In genomic region chr19:13937479-13938360, GRCh38 we compare ENCODE assay signal across 12 cellular contexts. TPM values are rescaled to one million over a fixed set of nuclear protein-coding genes. Genes with fewer than 3 reads are reported as not detected.
DNase-seq lines count a peak whose midpoint lies in the region; ATAC-seq and TF ChIP-seq lines count a peak whose summit lies in the region.
"Had no signal": no experiment of that assay in that cellular context is flagged by ENCODE, and none has a peak within 500 bp of the region (broad histone marks: within the 10 kb centered on the region; RNA-seq: fewer than 3 reads in every experiment).

No MANE protein-coding gene starts in this region.

- H2BK120ac ChIP-seq in H9 (ENCODE audit: low read depth, low read length, poor library complexity, severe bottlenecking) = no peak overlapping the region

- no peak overlapping the region for H3K56ac ChIP-seq in H9 (ENCODE audit: insufficient read length, low read depth, low read length)

- ATAC-seq in natural killer cell treated with Interleukin-12 subunit alpha and Interleukin-12 subunit beta and Interleukin-15 and Interleukin-18, amount 100 ng/mL, for 72 hours = no peak

- TF ChIP-seq EP300 in stomach (IDR thresholded peaks at IDR 0.05) = no peak

- H3K36me3 ChIP-seq in WERI-Rb-1 (no peaks in the 10 kb centered on the region), hepatocyte (replicated peaks; ENCODE audit: insufficient read depth, low read depth) (no peaks in the 10 kb centered on the region), stomach (no peaks in the 10 kb centered on the region), MM.1S (replicated peaks; ENCODE audit: insufficient read depth, low read length) (no peaks in the 10 kb centered on the region)
- H3K36me3 ChIP-seq: MG63, prostate gland had no signal

- no peak overlapping the region for H2AK5ac ChIP-seq in H9 (ENCODE audit: insufficient read length, low read length)

- H3K18ac ChIP-seq in H9 (ENCODE audit: insufficient read length, low read depth, low read length) = no peak overlapping the region

- no peaks in the 10 kb centered on the region for H3K79me1 ChIP-seq in H9 (ENCODE audit: insufficient read depth, low read depth, low read length, poor library complexity, severe bottlenecking)

- H3K79me2 ChIP-seq in H9 (ENCODE audit: insufficient read depth, low read length) = no peaks in the 10 kb centered on the region
- no peaks in the 10 kb centered on the region for H3K79me2 ChIP-seq in hepatocyte
- no peaks in the 10 kb centered on the region for H3K79me2 ChIP-seq in MM.1S (ENCODE audit: low read length)

- H3K4me1 ChIP-seq in H9 (ENCODE audit: insufficient read depth, low read length) (peaks cover 3% of the 10 kb centered on the region; the same call in 1 of the 2 replicates), hepatocyte (ENCODE audit: insufficient read depth) (no peaks in the 10 kb centered on the region), stomach (peaks cover 0 to 12% (median 6%) of the 10 kb centered on the region in 4 donors), MM.1S (ENCODE audit: low read length) (no peaks in the 10 kb centered on the region)
- H3K4me1 ChIP-seq: prostate gland had no signal

- no peak overlapping the region for H4K5ac ChIP-seq in H9 (ENCODE audit: insufficient read length, low read depth, low read length)

- no peak for TF ChIP-seq POLR2A in stomach (IDR thresholded peaks at IDR 0.05)

- DNase-seq in H9 = peak; percentile 45
- peak; percentile 28 for DNase-seq in WERI-Rb-1
- DNase-seq in hepatocyte (ENCODE audit: low spot score) = no peak
- DNase-seq in stomach = no peak
- DNase-seq in NK-92 (lab: John Stamatoyannopoulos, UW; ENCODE audit: unreplicated experiment) = no peak
- DNase-seq in natural killer cell treated with Interleukin-12 subunit alpha and Interleukin-12 subunit beta and Interleukin-15 and Interleukin-18, amount 100 ng/mL, for 72 hours (ENCODE audit: low spot score) = no peak
- DNase-seq in MM.1S = no peak
- DNase-seq: DMS53, MG63, T-helper 9 cell had no signal

- no peak overlapping the region for H2AFZ ChIP-seq in H9 (ENCODE audit: low read length)
- no peak overlapping the region for H2AFZ ChIP-seq in hepatocyte
- no peak overlapping the region for H2AFZ ChIP-seq in MM.1S (ENCODE audit: low read length)

- intact Hi-C loops in stomach (cut with DNase I; ENCODE audit: low total_unique reads) = no loop called here

- H3K27ac ChIP-seq in H9 (ENCODE audit: insufficient read length, low read depth, low read length) (no peak overlapping the region), WERI-Rb-1 (no peak overlapping the region), hepatocyte (no peak overlapping the region), stomach (no peak overlapping the region), MM.1S (ENCODE audit: low read length) (no peak overlapping the region)
- H3K27ac ChIP-seq: prostate gland had no signal

- no peaks in the 10 kb centered on the region for H3K23me2 ChIP-seq in H9 (ENCODE audit: insufficient read length, low read depth, low read length, poor library complexity, severe bottlenecking)

- no peak overlapping the region for H4K8ac ChIP-seq in H9 (replicated peaks; ENCODE audit: insufficient read length, low read depth, low read length)

- H4K91ac ChIP-seq in H9 (ENCODE audit: insufficient read length, low read depth, low read length) = no peak overlapping the region

- H2BK20ac ChIP-seq in H9 (ENCODE audit: low read depth, low read length, poor library complexity, severe bottlenecking) = no peak overlapping the region

- peaks cover 14 to 29% of the 10 kb centered on the region in 2 experiments for H3K4me1 Mint-ChIP-seq in H9
- peaks cover 0 to 15% of the 10 kb centered on the region in 2 donors for H3K4me1 Mint-ChIP-seq in natural killer cell treated with Interleukin-12 subunit alpha and Interleukin-12 subunit beta and Interleukin-15 and Interleukin-18, amount 100 ng/mL, for 72 hours (ENCODE audit: low read depth in 2 of 2)

- H3K4me3 ChIP-seq in WERI-Rb-1 (ENCODE audit: low read depth, low read length) = no peak overlapping the region
- H3K4me3 ChIP-seq in hepatocyte = no peak overlapping the region
- peak overlapping the region in 3 of 4 donors; percentile 9 to 26 (median 19) for H3K4me3 ChIP-seq in stomach
- no peak overlapping the region for H3K4me3 ChIP-seq in MM.1S (ENCODE audit: low read length)
- H3K4me3 ChIP-seq: MG63 had no signal

- H3K9me3 Mint-ChIP-seq in H9 = peaks cover 0 to 3% of the 10 kb centered on the region in 2 experiments; a peak in 1 of 5 replicates
- H3K9me3 Mint-ChIP-seq in natural killer cell treated with Interleukin-12 subunit alpha and Interleukin-12 subunit beta and Interleukin-15 and Interleukin-18, amount 100 ng/mL, for 72 hours = no peaks in the 10 kb centered on the region

- H3K9me3 ChIP-seq in H9 (ENCODE audit: control insufficient read depth, low read depth, low read length) (no peaks in the 10 kb centered on the region), WERI-Rb-1 (ENCODE audit: severe bottlenecking) (peaks cover 2% of the 10 kb centered on the region), hepatocyte (ENCODE audit: low read depth) (no peaks in the 10 kb centered on the region), stomach (no peaks in the 10 kb centered on the region), MM.1S (replicated peaks; ENCODE audit: insufficient read depth, low read length) (no peaks in the 10 kb centered on the region)
- H3K9me3 ChIP-seq: prostate gland had no signal

- no peak overlapping the region for H2BK12ac ChIP-seq in H9 (ENCODE audit: insufficient read length, low read depth, low read length)

- no peak overlapping the region for H2BK15ac ChIP-seq in H9 (ENCODE audit: low read depth, low read length)

- peaks cover 5% of the 10 kb centered on the region for H4K20me1 ChIP-seq in H9 (ENCODE audit: control insufficient read depth, insufficient read depth, insufficient read length)
- H4K20me1 ChIP-seq in hepatocyte (ENCODE audit: insufficient read depth, poor library complexity, severe bottlenecking) = no peaks in the 10 kb centered on the region
- no peaks in the 10 kb centered on the region for H4K20me1 ChIP-seq in MM.1S (ENCODE audit: insufficient read depth, low read length)

- H3K4me2 ChIP-seq in H9 (ENCODE audit: insufficient read depth, insufficient read length, low read length) (no peak overlapping the region), hepatocyte (peak overlapping the region; percentile 63), MM.1S (ENCODE audit: low read depth, low read length) (no peak overlapping the region)

- H3K14ac ChIP-seq in H9 (ENCODE audit: insufficient read depth, low read length) = no peak overlapping the region

- peaks cover 6% of the 10 kb centered on the region for H3K27me3 Mint-ChIP-seq in H9 (ENCODE audit: low read depth)
- H3K27me3 Mint-ChIP-seq in natural killer cell treated with Interleukin-12 subunit alpha and Interleukin-12 subunit beta and Interleukin-15 and Interleukin-18, amount 100 ng/mL, for 72 hours = peaks cover 7 to 12% of the 10 kb centered on the region in 2 donors

- peak overlapping the region in 1 of 2 experiments; percentile 67; a peak in 3 of 5 replicates for H3K4me3 Mint-ChIP-seq in H9
- no peak overlapping the region for H3K4me3 Mint-ChIP-seq in natural killer cell treated with Interleukin-12 subunit alpha and Interleukin-12 subunit beta and Interleukin-15 and Interleukin-18, amount 100 ng/mL, for 72 hours

- H3K9ac ChIP-seq in H9 (ENCODE audit: extremely low read depth, insufficient read length, low read length) = no peak overlapping the region
- H3K9ac ChIP-seq in MM.1S (ENCODE audit: low read length) = no peak overlapping the region

- H3K9me2 ChIP-seq in hepatocyte (replicated peaks; ENCODE audit: insufficient read depth) (no peaks in the 10 kb centered on the region), MM.1S (replicated peaks; ENCODE audit: insufficient read depth, low read length) (no peaks in the 10 kb centered on the region)

- H3K4ac ChIP-seq in H9 (ENCODE audit: low read depth, low read length) = no peak overlapping the region

- no peaks in the 10 kb centered on the region for H3F3A ChIP-seq in MM.1S (ENCODE audit: insufficient read depth, low read length)

- H3K27ac Mint-ChIP-seq in H9 = peak overlapping the region in 1 of 3 experiments; percentile 56; a peak in 1 of 7 replicates
- H3K27ac Mint-ChIP-seq in natural killer cell treated with Interleukin-12 subunit alpha and Interleukin-12 subunit beta and Interleukin-15 and Interleukin-18, amount 100 ng/mL, for 72 hours = no peak overlapping the region

- H3K27me3 ChIP-seq in H9 (ENCODE audit: insufficient read depth, low read length) (no peaks in the 10 kb centered on the region), WERI-Rb-1 (ENCODE audit: insufficient read depth, low read depth, severe bottlenecking) (no peaks in the 10 kb centered on the region), hepatocyte (no peaks in the 10 kb centered on the region), stomach (peaks cover 0 to 62% (median 14%) of the 10 kb centered on the region in 3 donors), MM.1S (replicated peaks; ENCODE audit: insufficient read depth, low read length) (peaks cover 28% of the 10 kb centered on the region)
- H3K27me3 ChIP-seq: MG63 had no signal

- H3K23ac ChIP-seq in H9 (ENCODE audit: insufficient read length, low read depth, low read length) = no peak overlapping the region

- 100% methylated on average over 1 of the region's 30 CpGs for WGBS in H9 (ENCODE audit: extremely low coverage, insufficient read length, low lambda C conversion rate)
- 48% methylated on average over 14 of the region's 30 CpGs for WGBS in hepatocyte (ENCODE audit: low lambda C conversion rate, missing lambda C conversion rate)
- 13 to 15% (median 14%) methylated on average over 9 to 30 of the region's 30 CpGs for WGBS in stomach, 5 donors

- H2BK5ac ChIP-seq in H9 (ENCODE audit: insufficient read length, low read length) = no peak overlapping the region

- no peak overlapping the region for H3T11ph ChIP-seq in H9 (ENCODE audit: low read length)

- no peaks in the 10 kb centered on the region for H3K36me3 Mint-ChIP-seq in H9 (ENCODE audit: insufficient read depth in 1 of 3, low read depth in 3 of 3)
- H3K36me3 Mint-ChIP-seq in natural killer cell treated with Interleukin-12 subunit alpha and Interleukin-12 subunit beta and Interleukin-15 and Interleukin-18, amount 100 ng/mL, for 72 hours = no peaks in the 10 kb centered on the region

- TF ChIP-seq CTCF in H9 (conservative IDR thresholded peaks at IDR 0.05) (no peak), WERI-Rb-1 (IDR thresholded peaks at IDR 0.05; ENCODE audit: low read depth, low read length) (no peak), hepatocyte (IDR thresholded peaks at IDR 0.05; ENCODE audit: poor library complexity) (no peak), stomach (IDR thresholded peaks at IDR 0.05) (no peak), MM.1S (IDR thresholded peaks at IDR 0.05; ENCODE audit: low read length) (no peak)

RNA-seq across cellular contexts. Expression of gene PODNL1, which starts 0.5 kb away (rescaled TPM):
- total RNA-seq in H9 (2021) (0.68 TPM in 2 replicates), hepatocyte (0.17 TPM in 1 of 2 replicates, not detected in the other), stomach (not detected)
- polyA plus RNA-seq in hepatocyte (2.4 and 3.3 TPM in 2 replicates), stomach (1 to 10 TPM in 2 of 3 donors, under 1 TPM in 1; 0.92 to 3.4 (median 1.3) TPM)
- under 1 TPM in 1 of 2 donors, not detected in 1; 0.70 TPM for total RNA-seq in natural killer cell treated with Interleukin-12 subunit alpha and Interleukin-12 subunit beta and Interleukin-15 and Interleukin-18, amount 100 ng/mL, for 72 hours
- total RNA-seq: liver had no signal

RNA-seq across cellular contexts. Expression of gene DCAF15, which starts 14.6 kb away (rescaled TPM):
- total RNA-seq in H9 (2021) (82.2 and 82.5 TPM in 2 replicates), hepatocyte (9.3 and 13.4 TPM in 2 replicates), stomach (10 to 100 TPM in 2 of 5 donors, 1 to 10 TPM in 3; 7.1 to 37.3 (median 9.8) TPM)
- polyA plus RNA-seq in hepatocyte (16.4 and 19.0 TPM in 2 replicates), stomach (10 to 100 TPM; 21.2 to 32.9 (median 31.3) TPM)
- total RNA-seq in natural killer cell treated with Interleukin-12 subunit alpha and Interleukin-12 subunit beta and Interleukin-15 and Interleukin-18, amount 100 ng/mL, for 72 hours = 100 to 1,000 TPM in 1 of 2 donors, 10 to 100 TPM in 1; 62.0 to 107 TPM

RNA-seq across cellular contexts. Expression of gene CC2D1A, which starts 31.7 kb away (rescaled TPM):
- total RNA-seq in H9 (2021) = 42.7 and 48.5 TPM in 2 replicates
- 14.8 and 20.8 TPM in 2 replicates for total RNA-seq in hepatocyte
- polyA plus RNA-seq in hepatocyte = 40.9 and 43.3 TPM in 2 replicates
- 100 to 1,000 TPM in 1 of 5 donors, 10 to 100 TPM in 4; 24.8 to 381 (median 49.6) TPM for total RNA-seq in stomach
- 10 to 100 TPM; 28.0 to 38.8 (median 38.2) TPM for polyA plus RNA-seq in stomach
- total RNA-seq in natural killer cell treated with Interleukin-12 subunit alpha and Interleukin-12 subunit beta and Interleukin-15 and Interleukin-18, amount 100 ng/mL, for 72 hours = 10 to 100 TPM; 33.2 to 41.3 TPM

RNA-seq across cellular contexts. Expression of gene BRME1, which starts 31.8 kb away (rescaled TPM):
- total RNA-seq in H9 (2021) = 4.7 and 6.7 TPM in 2 replicates
- 2.2 and 14.4 TPM in 2 replicates for total RNA-seq in hepatocyte
- polyA plus RNA-seq in hepatocyte = 3.2 and 4.5 TPM in 2 replicates
- total RNA-seq in stomach = 10 to 100 TPM in 1 of 5 donors, 1 to 10 TPM in 2, under 1 TPM in 1, not detected in 1; 0.87 to 14.3 (median 1.8) TPM
- 1 to 10 TPM; 1.7 to 5.8 (median 3.7) TPM for polyA plus RNA-seq in stomach
- total RNA-seq in natural killer cell treated with Interleukin-12 subunit alpha and Interleukin-12 subunit beta and Interleukin-15 and Interleukin-18, amount 100 ng/mL, for 72 hours = 1 to 10 TPM; 3.7 to 4.0 TPM

Comparison
In these comparisons a context has a peak if more than half of its experiments do, and no peak if none do; other contexts are left out.
1. DNase-seq: peak in H9 (single experiment) and WERI-Rb-1 (single experiment); none in hepatocyte (single experiment), stomach (single experiment), NK-92 (single experiment), natural killer cell treated with Interleukin-12 subunit alpha and Interleukin-12 subunit beta and Interleukin-15 and Interleukin-18, amount 100 ng/mL, for 72 hours (single experiment) and MM.1S (single experiment).
2. H3K4me3 ChIP-seq: peak in stomach (3 of 4); none in WERI-Rb-1 (single experiment), hepatocyte (single experiment) and MM.1S (single experiment).